Comparison of ENCODE assay signal across 8 cellular contexts in genomic region chr5:98774192-98775046, GRCh38. TPM values are rescaled to one million over a fixed set of nuclear protein-coding genes. Genes with fewer than 3 reads are reported as not detected.
DNase-seq lines count a peak whose midpoint lies in the region; ATAC-seq and TF ChIP-seq lines count a peak whose summit lies in the region.

No MANE protein-coding gene starts in this region.

- intact Hi-C loops in Right ventricle myocardium superior (cut with DNase I) = no loop called here
- intact Hi-C loops in ovary (cut with DNase I) = loop anchor here in 1 of 4 donors (5.0 kb wide), 1 partner anchor 153 kb away; the partner anchor contains the start of gene CHD1

- 0 to 1% (median 1%) methylated on average over 58 to 64 of the region's 64 CpGs for WGBS in ovary, 3 donors

- DNase-seq in Caki2 (ENCODE audit: low read depth) = peak; percentile 68
- DNase-seq in RWPE1 (ENCODE audit: low spot score) = peak; percentile 55
- peak; percentile 62 to 71 for DNase-seq in activated naive CD4-positive, alpha-beta T cell treated with anti-CD3 and anti-CD28 coated beads, Interleukin-2, amount 50 U/mL, for 72 hours (ENCODE audit: low spot score in 2 of 2)
- peak; percentile 73 for DNase-seq in Right ventricle myocardium superior
- peak; percentile 62 to 72 (median 66) for DNase-seq in ovary
- no peak for DNase-seq in NCI-H446 treated with DMSO at 0.1 percent for 48 hours (lab: John Stamatoyannopoulos, UW)

- TF ChIP-seq POLR2A in ovary (IDR thresholded peaks at IDR 0.05) = no peak

- TF ChIP-seq CTCF in RWPE1 (conservative IDR thresholded peaks at IDR 0.05; ENCODE audit: low read depth) (no peak; the same call in 1 of the 2 replicates), ovary (IDR thresholded peaks at IDR 0.05) (no peak)

- no peaks in the 10 kb centered on the region for H3K9me3 Mint-ChIP-seq in activated naive CD4-positive, alpha-beta T cell treated with anti-CD3 and anti-CD28 coated beads, Interleukin-2, amount 50 U/mL, for 72 hours

- peak overlapping the region; percentile 90 for H3K4me3 ChIP-seq in ovary

- H3K36me3 ChIP-seq in ovary = no peaks in the 10 kb centered on the region

- H3K36me3 Mint-ChIP-seq in activated naive CD4-positive, alpha-beta T cell treated with anti-CD3 and anti-CD28 coated beads, Interleukin-2, amount 50 U/mL, for 72 hours = peaks cover 0 to 11% of the 10 kb centered on the region in 2 donors

- ATAC-seq in GM19455 (IDR thresholded peaks at IDR 0.05; ENCODE audit: unreplicated experiment) (peak; percentile 42), HG03469 (IDR thresholded peaks at IDR 0.05; ENCODE audit: unreplicated experiment) (peak; percentile 16), Right ventricle myocardium superior (ENCODE audit: poor library complexity) (peak; percentile 28)
- peak; percentile 31 to 36 for ATAC-seq in activated naive CD4-positive, alpha-beta T cell treated with anti-CD3 and anti-CD28 coated beads, Interleukin-2, amount 50 U/mL, for 72 hours

- peak overlapping the region; percentile 66 to 84 for H3K27ac Mint-ChIP-seq in activated naive CD4-positive, alpha-beta T cell treated with anti-CD3 and anti-CD28 coated beads, Interleukin-2, amount 50 U/mL, for 72 hours

- H3K4me1 ChIP-seq in ovary (ENCODE audit: insufficient read depth) = peaks cover 6% of the 10 kb centered on the region

- CTCF ChIA-PET in RWPE1 (lab: Yijun Ruan, JAX) = no interaction called here

- POLR2A ChIA-PET in RWPE1 (lab: Yijun Ruan, JAX; ENCODE audit: low non-redundant PET) = no interaction called here

- peak overlapping the region; percentile 95 for H3K27ac ChIP-seq in RWPE1
- H3K27ac ChIP-seq in ovary = peak overlapping the region; percentile 88 to 94

- no peaks in the 10 kb centered on the region for H3K27me3 ChIP-seq in ovary

- no peaks in the 10 kb centered on the region for H3K9me3 ChIP-seq in ovary

- in situ Hi-C loops in Caki2 (cut with HindIII; ENCODE audit: low pct_unique_long_range_greater_than_20kb, low sequenced_read_pairs) = no loop called here

- TF ChIP-seq EP300 in ovary (IDR thresholded peaks at IDR 0.05) = no peak

RNA-seq across cellular contexts. Expression of gene RGMB, which starts 1.0 kb away (rescaled TPM):
- 1.7 and 3.1 TPM in 2 replicates for total RNA-seq in Caki2 (2014; rRNA removed; shearing (Covaris generic); ENCODE audit: low replicate concordance)
- 1 to 10 TPM; 2.9 to 3.7 TPM for total RNA-seq in activated naive CD4-positive, alpha-beta T cell treated with anti-CD3 and anti-CD28 coated beads, Interleukin-2, amount 50 U/mL, for 72 hours
- total RNA-seq in Right ventricle myocardium superior = 11.3 TPM
- 10 to 100 TPM; 17.3 to 40.3 (median 26.4) TPM for total RNA-seq in ovary
- polyA plus RNA-seq in ovary = 10 to 100 TPM; 14.5 to 28.3 TPM
